Comparison of ENCODE assay signal across 22 cellular contexts in genomic region chr3:154098396-154098795, GRCh38. TPM values are rescaled to one million over a fixed set of nuclear protein-coding genes. Genes with fewer than 3 reads are reported as not detected.
DNase-seq lines count a peak whose midpoint lies in the region; ATAC-seq and TF ChIP-seq lines count a peak whose summit lies in the region.
"Had no signal": no experiment of that assay in that cellular context is flagged by ENCODE, and none has a peak within 500 bp of the region (broad histone marks: within the 10 kb centered on the region; RNA-seq: fewer than 3 reads in every experiment).

No MANE protein-coding gene starts in this region.

- H3K9me3 ChIP-seq in fibroblast of lung (ENCODE audit: control insufficient read depth, insufficient read depth, low read depth, low read length) (no peaks in the 10 kb centered on the region), stomach smooth muscle (ENCODE audit: control insufficient read depth in 2 of 2, low read length in 2 of 2) (no peaks in the 10 kb centered on the region), vagina (no peaks in the 10 kb centered on the region), body of pancreas (no peaks in the 10 kb centered on the region)
- H3K9me3 ChIP-seq: HAP-1 had no signal

- H3K4me3 Mint-ChIP-seq in activated CD4-positive, alpha-beta T cell treated with anti-CD3 and anti-CD28 coated beads, Interleukin-2, amount 10 ng/mL, durations not matched to agents 7 days and 5 days, result no peak overlapping the region
- H3K4me3 Mint-ChIP-seq: HFFc6, IgD-negative memory B cell had no signal

- CTCF ChIA-PET in activated CD4-positive, alpha-beta T cell treated with anti-CD3 and anti-CD28 coated beads, Interleukin-2, amount 10 ng/mL, durations not matched to agents 7 days and 5 days (lab: Charles Lee), result no interaction called here

- no peaks in the 10 kb centered on the region for H3K4me1 Mint-ChIP-seq in activated CD4-positive, alpha-beta T cell treated with anti-CD3 and anti-CD28 coated beads, Interleukin-2, amount 10 ng/mL, durations not matched to agents 7 days and 5 days
- H3K4me1 Mint-ChIP-seq: IgD-negative memory B cell had no signal

- H3K9me3 Mint-ChIP-seq in activated CD4-positive, alpha-beta T cell treated with anti-CD3 and anti-CD28 coated beads, Interleukin-2, amount 10 ng/mL, durations not matched to agents 7 days and 5 days, result no peaks in the 10 kb centered on the region
- H3K9me3 Mint-ChIP-seq: IgD-negative memory B cell had no signal

- no peak for ATAC-seq in body of pancreas
- ATAC-seq: PC-3 had no signal

- H3K4me1 ChIP-seq in fibroblast of lung (ENCODE audit: control insufficient read depth, extremely low read depth, insufficient read depth, low read length) (no peaks in the 10 kb centered on the region), stomach smooth muscle (ENCODE audit: control insufficient read depth, insufficient read depth, low read length) (peaks cover 23% of the 10 kb centered on the region), vagina (no peaks in the 10 kb centered on the region), body of pancreas (no peaks in the 10 kb centered on the region)
- H3K4me1 ChIP-seq: HAP-1 had no signal

- no peak for TF ChIP-seq CTCF in fibroblast of lung (conservative IDR thresholded peaks at IDR 0.05 in 1 of 2, IDR thresholded peaks at IDR 0.05 in 1 of 2; ENCODE audit: low read depth in 1 of 2, low read length in 2 of 2)
- no peak for TF ChIP-seq CTCF in vagina (IDR thresholded peaks at IDR 0.05)
- TF ChIP-seq CTCF in body of pancreas (IDR thresholded peaks at IDR 0.05), result no peak

- H3K36me3 ChIP-seq in fibroblast of lung (ENCODE audit: control insufficient read depth, insufficient read depth, low read length) (no peaks in the 10 kb centered on the region), stomach smooth muscle (ENCODE audit: control insufficient read depth in 2 of 2, insufficient read depth in 2 of 2, low read length in 2 of 2) (no peaks in the 10 kb centered on the region), vagina (no peaks in the 10 kb centered on the region), body of pancreas (replicated peaks in 1 of 2; ENCODE audit: insufficient read depth in 1 of 2, low read depth in 2 of 2) (no peaks in the 10 kb centered on the region)
- H3K36me3 ChIP-seq: HAP-1 had no signal

- peak overlapping the region; percentile 16 for H2AFZ ChIP-seq in fibroblast of lung (ENCODE audit: low read length)

- 63 to 74% methylated on average over 2 of the region's 2 CpGs for WGBS in body of pancreas, 2 donors

- no peaks in the 10 kb centered on the region for H4K20me1 ChIP-seq in fibroblast of lung (ENCODE audit: control insufficient read depth, extremely low read depth, insufficient read depth, low read length)

- H3K79me2 ChIP-seq in fibroblast of lung (ENCODE audit: control insufficient read depth, insufficient read depth, low read length), result no peaks in the 10 kb centered on the region

- H3K27me3 ChIP-seq in fibroblast of lung (ENCODE audit: control insufficient read depth, insufficient read depth, low read length) (no peaks in the 10 kb centered on the region), stomach smooth muscle (ENCODE audit: control insufficient read depth in 1 of 2, insufficient read depth in 2 of 2, low read length in 2 of 2) (no peaks in the 10 kb centered on the region), vagina (no peaks in the 10 kb centered on the region), body of pancreas (no peaks in the 10 kb centered on the region)

- TF ChIP-seq POLR2A in vagina (IDR thresholded peaks at IDR 0.05) (no peak), body of pancreas (IDR thresholded peaks at IDR 0.05) (no peak)

- H3K4me3 ChIP-seq in fibroblast of lung (replicated peaks in 1 of 4; ENCODE audit: control extremely low read depth in 1 of 4, insufficient read depth in 1 of 4, low read depth in 3 of 4, low read length in 4 of 4) (no peak overlapping the region), stomach smooth muscle (ENCODE audit: low read length in 2 of 2) (no peak overlapping the region), vagina (no peak overlapping the region), body of pancreas (no peak overlapping the region)
- H3K4me3 ChIP-seq: HAP-1 had no signal

- H3K4me2 ChIP-seq in fibroblast of lung (ENCODE audit: extremely low read depth, insufficient read depth, low read length), result no peak overlapping the region
- H3K4me2 ChIP-seq: KMS-11 had no signal

- POLR2A ChIA-PET in activated CD4-positive, alpha-beta T cell treated with anti-CD3 and anti-CD28 coated beads, Interleukin-2, amount 10 ng/mL, durations not matched to agents 7 days and 5 days (lab: Charles Lee), result no interaction called here

- H3K27ac Mint-ChIP-seq in activated CD4-positive, alpha-beta T cell treated with anti-CD3 and anti-CD28 coated beads, Interleukin-2, amount 10 ng/mL, durations not matched to agents 7 days and 5 days, result no peak overlapping the region
- H3K27ac Mint-ChIP-seq: HFFc6 had no signal

- intact Hi-C loops in vagina (cut with DNase I) (loop anchor here (10.0 kb wide), 1 partner anchor 156 kb away; no protein-coding TSS in a partner anchor), body of pancreas (cut with DNase I) (loop anchor here (5.0 kb wide), 1 partner anchor 154 kb away; no protein-coding TSS in a partner anchor)

- no peaks in the 10 kb centered on the region for H3K36me3 Mint-ChIP-seq in activated CD4-positive, alpha-beta T cell treated with anti-CD3 and anti-CD28 coated beads, Interleukin-2, amount 10 ng/mL, durations not matched to agents 7 days and 5 days (ENCODE audit: low read depth)
- H3K36me3 Mint-ChIP-seq: IgD-negative memory B cell had no signal

- no peaks in the 10 kb centered on the region for H3K27me3 Mint-ChIP-seq in activated CD4-positive, alpha-beta T cell treated with anti-CD3 and anti-CD28 coated beads, Interleukin-2, amount 10 ng/mL, durations not matched to agents 7 days and 5 days
- H3K27me3 Mint-ChIP-seq: IgD-negative memory B cell had no signal

- DNase-seq in astrocyte of the hippocampus (ENCODE audit: low read depth, low spot score) (peak; percentile 15), fibroblast of lung (ENCODE audit: low read depth in 2 of 2) (peak in 1 of 2 donors; percentile 7), midbrain (lab: John Stamatoyannopoulos, UW) (peak; percentile 48), vagina (ENCODE audit: extremely low spot score in 2 of 2) (no peak), body of pancreas (no peak)
- DNase-seq in activated CD4-positive, alpha-beta T cell treated with anti-CD3 and anti-CD28 coated beads, Interleukin-2, amount 10 ng/mL, durations not matched to agents 7 days and 5 days, result no peak
- DNase-seq: Calu3; DMS79 treated with DMSO at 0.1 percent for 48 hours; GF-D8; GOT3; HFFc6; MM.1S; NCI-H2029; NCI-H446 treated with DMSO at 0.1 percent for 48 hours; NCI-H526; NCI-H82; NK-92 treated with Interleukin-12 subunit alpha and Interleukin-12 subunit beta, amount 100 ng/mL, for 24 hours; PC-3 had no signal

- no peak overlapping the region for H3K27ac ChIP-seq in fibroblast of lung (ENCODE audit: insufficient read depth, low read length)
- peak overlapping the region; percentile 67 for H3K27ac ChIP-seq in stomach smooth muscle (ENCODE audit: low read length)
- H3K27ac ChIP-seq in vagina, result no peak overlapping the region
- H3K27ac ChIP-seq in body of pancreas, result no peak overlapping the region
- H3K27ac ChIP-seq: KMS-11 had no signal

- H3K9ac ChIP-seq in fibroblast of lung (ENCODE audit: insufficient read depth, low read length), result no peak overlapping the region
- peak overlapping the region; percentile 20 to 29 for H3K9ac ChIP-seq in stomach smooth muscle (ENCODE audit: low read length in 2 of 2)
- H3K9ac ChIP-seq: KMS-11 had no signal

RNA-seq across cellular contexts. Expression of gene ARHGEF26, which starts 22.8 kb away (rescaled TPM):
- total RNA-seq in fibroblast of lung (1.3 and 2.1 TPM in 2 replicates), vagina (29.2 TPM), body of pancreas (10 to 100 TPM; 16.9 to 17.1 TPM)
- polyA plus RNA-seq in fibroblast of lung, result 0.72 and 2.5 TPM in 2 replicates
- polyA plus RNA-seq in fibroblast of lung (2012), result 1.0 and 3.6 TPM in 2 replicates
- polyA minus RNA-seq in fibroblast of lung (ENCODE audit: low replicate concordance), result 0.79 and 1.5 TPM in 2 replicates
- under 1 TPM; 0.02 to 0.06 TPM for total RNA-seq in activated CD4-positive, alpha-beta T cell treated with anti-CD3 and anti-CD28 coated beads, Interleukin-2, amount 10 ng/mL, durations not matched to agents 7 days and 5 days

Comparison
In these comparisons a context has a peak if more than half of its experiments do, and no peak if none do; other contexts are left out.
1. DNase-seq: peak in astrocyte of the hippocampus (single experiment) and midbrain (single experiment); none in vagina (0 of 2), body of pancreas (0 of 4) and activated CD4-positive, alpha-beta T cell treated with anti-CD3 and anti-CD28 coated beads, Interleukin-2, amount 10 ng/mL, durations not matched to agents 7 days and 5 days (single experiment).